In the genomic region with DNA sequence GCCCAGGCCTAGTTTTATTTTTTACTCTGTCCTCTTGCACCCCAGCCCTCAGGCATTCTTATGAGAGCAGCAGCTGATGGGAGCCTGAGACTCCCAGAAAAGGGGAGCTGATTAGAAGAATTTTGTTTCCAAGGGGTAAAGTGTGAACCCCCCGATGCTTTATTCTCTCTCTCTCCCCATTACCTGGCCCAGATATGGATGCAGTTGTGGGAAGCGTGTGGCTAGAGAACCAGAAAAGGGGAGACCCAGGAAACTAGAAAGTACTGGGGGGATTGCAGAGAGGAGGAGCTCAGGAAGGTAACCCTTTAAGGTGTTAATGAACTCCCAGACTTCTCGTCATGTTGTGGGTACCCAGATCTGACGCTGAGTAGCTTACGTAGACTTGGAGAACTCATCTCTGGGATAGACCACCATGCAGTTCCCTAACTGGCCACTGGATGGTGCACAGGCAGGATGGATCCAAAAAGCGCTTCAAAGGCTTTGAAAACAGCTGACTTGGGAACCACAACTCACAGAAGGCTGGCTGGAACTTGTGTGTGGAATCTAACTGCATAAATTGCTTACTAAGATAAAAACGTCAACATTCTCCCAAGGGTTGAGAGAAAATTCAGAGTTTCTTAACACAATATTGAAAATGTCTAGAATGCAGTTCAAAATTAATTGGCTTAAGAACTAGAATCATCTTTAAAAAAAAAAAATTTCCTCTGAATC, we compare ENCODE assay signal across 8 cellular contexts.
DNase-seq lines count a peak whose midpoint lies in the region; ATAC-seq and TF ChIP-seq lines count a peak whose summit lies in the region.

No MANE protein-coding gene starts in this region.

- H3K9me3 ChIP-seq in OCI-LY7 (ENCODE audit: low read length) (no peaks in the 10 kb centered on the region), esophagus muscularis mucosa (no peaks in the 10 kb centered on the region)

- no peak for TF ChIP-seq EP300 in esophagus muscularis mucosa (IDR thresholded peaks at IDR 0.05)

- ATAC-seq in HG03439 (IDR thresholded peaks at IDR 0.05; ENCODE audit: unreplicated experiment): peak; percentile 76
- ATAC-seq in naive thymus-derived CD8-positive, alpha-beta T cell: peak; percentile 95 to 96

- TF ChIP-seq POLR2A in esophagus muscularis mucosa (IDR thresholded peaks at IDR 0.05; ENCODE audit: low read depth): no peak

- no peaks in the 10 kb centered on the region for H4K20me1 ChIP-seq in OCI-LY7 (ENCODE audit: insufficient read depth, low read length)

- H3K4me1 ChIP-seq in OCI-LY7 (ENCODE audit: insufficient read depth, low read length, poor library complexity, severe bottlenecking) (peaks cover 38% of the 10 kb centered on the region), esophagus muscularis mucosa (peaks cover 0 to 15% (median 11%) of the 10 kb centered on the region in 4 donors)

- H3K9me2 ChIP-seq in OCI-LY7 (ENCODE audit: insufficient read depth, low read length): no peaks in the 10 kb centered on the region

- peak; percentile 34 for DNase-seq in NK-92 treated with Interleukin-12 subunit alpha and Interleukin-12 subunit beta, amount 100 ng/mL, for 24 hours (lab: John Stamatoyannopoulos, UW)
- DNase-seq in NK-92 (lab: John Stamatoyannopoulos, UW; ENCODE audit: unreplicated experiment): no peak
- peak; percentile 83 for DNase-seq in OCI-LY7 (ENCODE audit: low spot score)
- DNase-seq in activated T-cell treated with anti-CD3 and anti-CD28 coated beads for 48 hours (ENCODE audit: low read depth): peak; percentile 75
- DNase-seq in esophagus muscularis mucosa (ENCODE audit: extremely low spot score): peak; percentile 95
- DNase-seq in naive thymus-derived CD8-positive, alpha-beta T cell: peak; percentile 61 to 89 (median 76)
- peak; percentile 49 to 75 (median 70) for DNase-seq in stimulated activated naive CD4-positive, alpha-beta T cell (lab: John Stamatoyannopoulos, UW)

- H3K27ac ChIP-seq in OCI-LY7 (ENCODE audit: low read depth, low read length, poor library complexity, severe bottlenecking) (no peak overlapping the region), esophagus muscularis mucosa (replicated peaks in 1 of 4) (no peak overlapping the region)

- intact Hi-C loops in OCI-LY7 (cut with micrococcal nuclease; ENCODE audit: unreplicated experiment): loop anchor here (2.0 to 5.0 kb wide), 3 partner anchors 67 to 252 kb away; a partner anchor contains a TSS
- intact Hi-C loops in esophagus muscularis mucosa (cut with DNase I): loop anchor here (2.0 to 5.0 kb wide), 2 partner anchors 97 to 252 kb away; no protein-coding TSS in a partner anchor

- peak overlapping the region in 9 of 10 donors; percentile 34 to 84 (median 67) for H3K27ac Mint-ChIP-seq in naive thymus-derived CD8-positive, alpha-beta T cell

- no peaks in the 10 kb centered on the region for H3K27me3 ChIP-seq in esophagus muscularis mucosa

- H3K27me3 Mint-ChIP-seq in naive thymus-derived CD8-positive, alpha-beta T cell: no peaks in the 10 kb centered on the region

- no peaks in the 10 kb centered on the region for H3K79me2 ChIP-seq in OCI-LY7 (ENCODE audit: insufficient read depth, low read depth, low read length)

- H2AFZ ChIP-seq in OCI-LY7 (ENCODE audit: low read length): no peak overlapping the region

- 22% methylated on average over 7 of the region's 7 CpGs for WGBS in esophagus muscularis mucosa

- peaks cover 0 to 26% (median 3%) of the 10 kb centered on the region in 3 donors for H3K36me3 Mint-ChIP-seq in naive thymus-derived CD8-positive, alpha-beta T cell

- POLR2A ChIA-PET in OCI-LY7 (lab: Charles Lee): interaction anchor here (0.8 to 1.4 kb wide), 5 partner anchors 10 to 96 kb away, joined by 3 to 7 read pairs (median 3); no protein-coding TSS in a partner anchor
- POLR2A ChIA-PET in naive thymus-derived CD8-positive, alpha-beta T cell (lab: Charles Lee): interaction anchor here (0.6 to 1.5 kb wide), 5 partner anchors 12 to 72 kb away, joined by 3 to 10 read pairs (median 5); no protein-coding TSS in a partner anchor

- peak overlapping the region in 1 of 10 donors; percentile 15 for H3K4me3 Mint-ChIP-seq in naive thymus-derived CD8-positive, alpha-beta T cell

- peaks cover 15 to 44% (median 21%) of the 10 kb centered on the region in 4 donors for H3K4me1 Mint-ChIP-seq in naive thymus-derived CD8-positive, alpha-beta T cell

- no peaks in the 10 kb centered on the region for H3K9me3 Mint-ChIP-seq in naive thymus-derived CD8-positive, alpha-beta T cell

- TF ChIP-seq CTCF in OCI-LY7 (conservative IDR thresholded peaks at IDR 0.05; ENCODE audit: low read length): peak; percentile 93
- peak; percentile 96 to 99 (median 98) for TF ChIP-seq CTCF in esophagus muscularis mucosa (IDR thresholded peaks at IDR 0.05)

- H3K36me3 ChIP-seq in OCI-LY7 (ENCODE audit: insufficient read depth, low read length) (no peaks in the 10 kb centered on the region; the same call in 1 of the 2 replicates), esophagus muscularis mucosa (peaks cover 0 to 7% (median 3%) of the 10 kb centered on the region in 4 donors)

- BruUV-seq in OCI-LY7 (replicated peaks; lab: Mats Ljungman, UMichigan): no TSS peak

- CTCF ChIA-PET in OCI-LY7 (lab: Charles Lee; ENCODE audit: unreplicated experiment): interaction anchor here (0.7 to 1.3 kb wide), 3 partner anchors 9 to 14 kb away, joined by 3 to 8 read pairs (median 3); no protein-coding TSS in a partner anchor

- no peak overlapping the region for H3K4me3 ChIP-seq in OCI-LY7 (ENCODE audit: low read depth, low read length, poor library complexity, severe bottlenecking)
- no peak overlapping the region for H3K4me3 ChIP-seq in esophagus muscularis mucosa

- H3K4me2 ChIP-seq in OCI-LY7 (ENCODE audit: low read length): no peak overlapping the region
